14 cellular contexts compared by ENCODE assay signal in genomic region chr13:111201304-111201940, GRCh38.
DNase-seq lines count a peak whose midpoint lies in the region; ATAC-seq and TF ChIP-seq lines count a peak whose summit lies in the region.
"Had no signal": no experiment of that assay in that cellular context is flagged by ENCODE, and none has a peak within 500 bp of the region (broad histone marks: within the 10 kb centered on the region; RNA-seq: fewer than 3 reads in every experiment).

No MANE protein-coding gene starts in this region.

- H4K20me1 ChIP-seq in IMR-90 (ENCODE audit: insufficient read depth, low read length) = peaks cover 42% of the 10 kb centered on the region

- H4K91ac ChIP-seq in IMR-90 (ENCODE audit: insufficient read depth, low read depth, low read length) = no peak overlapping the region

- no peak overlapping the region for H2BK5ac ChIP-seq in IMR-90 (ENCODE audit: low read depth, low read length, poor library complexity, severe bottlenecking)

- H3K4me1 ChIP-seq in IMR-90 (ENCODE audit: control insufficient read depth, insufficient read depth, low read length) = peaks cover 18% of the 10 kb centered on the region
- H3K4me1 ChIP-seq: colonic mucosa had no signal

- peak overlapping the region; percentile 7; the same call in 1 of the 2 replicates for H2AK5ac ChIP-seq in IMR-90 (ENCODE audit: low read depth, low read length)

- H2AK9ac ChIP-seq in IMR-90 (replicated peaks; ENCODE audit: low read depth, low read length, poor library complexity) = no peak overlapping the region

- no peak overlapping the region for H2BK20ac ChIP-seq in IMR-90 (ENCODE audit: low read depth, low read length)

- peak overlapping the region; percentile 50 to 75 for H3K4me3 Mint-ChIP-seq in activated T-cell treated with anti-CD3 and anti-CD28 coated beads, Interleukin-2, amount 50 U/mL, for 72 hours
- no peak overlapping the region for H3K4me3 Mint-ChIP-seq in dendritic cell treated with granulocyte-macrophage colony-stimulating factor and Interleukin-4, amounts not matched to agents 40 ng/mL and 50 ng/mL, for 4 days

- H3K14ac ChIP-seq in IMR-90 (replicated peaks; ENCODE audit: low read depth, low read length) = no peak overlapping the region

- no peak overlapping the region for H3K4me2 ChIP-seq in IMR-90 (ENCODE audit: low read depth, low read length)

- H3K27me3 Mint-ChIP-seq in activated T-cell treated with anti-CD3 and anti-CD28 coated beads, Interleukin-2, amount 50 U/mL, for 72 hours (ENCODE audit: low read depth) = no peaks in the 10 kb centered on the region
- no peaks in the 10 kb centered on the region for H3K27me3 Mint-ChIP-seq in dendritic cell treated with granulocyte-macrophage colony-stimulating factor and Interleukin-4, amounts not matched to agents 40 ng/mL and 50 ng/mL, for 4 days

- peaks cover 38 to 89% of the 10 kb centered on the region in 2 experiments for H3K79me1 ChIP-seq in IMR-90 (ENCODE audit: low read depth in 1 of 2, low read length in 2 of 2)

- H3K18ac ChIP-seq in IMR-90 (ENCODE audit: low read depth, low read length) = no peak overlapping the region

- no peak overlapping the region for H3K4me3 ChIP-seq in IMR-90 (ENCODE audit: insufficient read depth, low read depth, low read length)
- H3K4me3 ChIP-seq: colonic mucosa had no signal

- no peak overlapping the region for H2BK15ac ChIP-seq in IMR-90 (ENCODE audit: low read depth, low read length)

- H3K56ac ChIP-seq in IMR-90 (ENCODE audit: extremely low read depth, insufficient read depth, low read length) = no peak overlapping the region

- no peak overlapping the region for H2BK120ac ChIP-seq in IMR-90 (ENCODE audit: low read depth, low read length)

- no peak overlapping the region for H3K23ac ChIP-seq in IMR-90 (ENCODE audit: low read depth, low read length)

- H3K27me3 ChIP-seq in IMR-90 (ENCODE audit: control insufficient read depth, insufficient read depth, low read length) = no peaks in the 10 kb centered on the region
- H3K27me3 ChIP-seq: colonic mucosa had no signal

- DNase-seq in activated T-cell treated with anti-CD3 and anti-CD28 coated beads, Interleukin-2, amount 50 U/mL, for 72 hours = no peak
- DNase-seq in activated T-cell treated with anti-CD3 and anti-CD28 coated beads for 4 hours (no peak), IMR-90 (no peak), SKM-1 (lab: John Stamatoyannopoulos, UW; ENCODE audit: unreplicated experiment) (no peak), activated gamma-delta T cell treated with Interleukin-2 at 50 U/mL for 16 hours (no peak)
- DNase-seq in stimulated activated naive CD8-positive, alpha-beta T cell treated with anti-CD3 and anti-CD28 coated beads, Interleukin-15, Interleukin-2, amounts not matched to agents 100 U/mL and 50 U/mL, for 24 hours = peak; percentile 35
- DNase-seq: colonic mucosa; GOT3; KG1; stimulated activated CD4-positive, alpha-beta T cell treated with anti-CD3 and anti-CD28 coated beads, Interleukin-2, amount 100 ng/mL, for 48 hours had no signal

- dilution Hi-C loops in IMR-90 (cut with HindIII; ENCODE audit: low sequenced_read_pairs, unreplicated experiment) = no loop called here

- H3K4ac ChIP-seq in IMR-90 (ENCODE audit: low read depth, low read length) = no peak overlapping the region

- peak overlapping the region; percentile 67 for H3K27ac Mint-ChIP-seq in activated T-cell treated with anti-CD3 and anti-CD28 coated beads, Interleukin-2, amount 50 U/mL, for 72 hours
- peak overlapping the region; percentile 16 for H3K27ac Mint-ChIP-seq in dendritic cell treated with granulocyte-macrophage colony-stimulating factor and Interleukin-4, amounts not matched to agents 40 ng/mL and 50 ng/mL, for 4 days

- no peak overlapping the region for H3K27ac ChIP-seq in IMR-90 (ENCODE audit: insufficient read depth, low read length)
- H3K27ac ChIP-seq: colonic mucosa, VCaP had no signal

- CTCF ChIA-PET in IMR-90 (lab: Yijun Ruan, JAX) = interaction anchor here (1.3 kb wide), 1 partner anchor 9 kb away, joined by 4 read pairs; no protein-coding TSS in a partner anchor

- ATAC-seq in activated T-cell treated with anti-CD3 and anti-CD28 coated beads, Interleukin-2, amount 50 U/mL, for 72 hours (replicated peaks in 1 of 2) = peak; percentile 33 to 55
- ATAC-seq in IMR-90 (ENCODE audit: low read depth) (no peak), HG03571 (IDR thresholded peaks at IDR 0.05; ENCODE audit: unreplicated experiment) (no peak)
- ATAC-seq in stimulated activated naive CD8-positive, alpha-beta T cell treated with anti-CD3 and anti-CD28 coated beads, Interleukin-15, Interleukin-2, amounts not matched to agents 100 U/mL and 50 U/mL, for 24 hours = peak; percentile 75
- ATAC-seq: Panc1 had no signal

- H4K8ac ChIP-seq in IMR-90 (ENCODE audit: low read depth in 2 of 2, low read length in 2 of 2) = no peak overlapping the region

- peaks cover 10 to 20% of the 10 kb centered on the region in 2 donors for H3K36me3 Mint-ChIP-seq in activated T-cell treated with anti-CD3 and anti-CD28 coated beads, Interleukin-2, amount 50 U/mL, for 72 hours (ENCODE audit: insufficient read depth in 2 of 2)
- H3K36me3 Mint-ChIP-seq in dendritic cell treated with granulocyte-macrophage colony-stimulating factor and Interleukin-4, amounts not matched to agents 40 ng/mL and 50 ng/mL, for 4 days (ENCODE audit: low read depth) = peaks cover 52% of the 10 kb centered on the region

- intact Hi-C loops in IMR-90 (cut with micrococcal nuclease) = no loop called here
- intact Hi-C loops in dendritic cell treated with granulocyte-macrophage colony-stimulating factor and Interleukin-4, amounts not matched to agents 40 ng/mL and 50 ng/mL, for 4 days (cut with micrococcal nuclease) = loop anchor here (5.0 kb wide), 1 partner anchor 39 kb away; no protein-coding TSS in a partner anchor

- TF ChIP-seq CTCF in IMR-90 (conservative IDR thresholded peaks at IDR 0.05; ENCODE audit: low read depth, low read length) = no peak

- H3K9me3 ChIP-seq in IMR-90 (ENCODE audit: control insufficient read depth, insufficient read depth, low read length) = no peaks in the 10 kb centered on the region; the same call in 1 of the 2 replicates
- H3K9me3 ChIP-seq: colonic mucosa had no signal

- no peak for TF ChIP-seq RAD21 in IMR-90 (IDR thresholded peaks at IDR 0.05; ENCODE audit: low read length)

- no peak overlapping the region for H3K9ac ChIP-seq in IMR-90 (ENCODE audit: low read depth, low read length)

- in situ Hi-C loops in IMR-90 (cut with MboI; ENCODE audit: low sequenced_read_pairs) = no loop called here

- peaks cover 65% of the 10 kb centered on the region for H3K4me1 Mint-ChIP-seq in activated T-cell treated with anti-CD3 and anti-CD28 coated beads, Interleukin-2, amount 50 U/mL, for 72 hours (ENCODE audit: low read depth)
- peaks cover 50% of the 10 kb centered on the region for H3K4me1 Mint-ChIP-seq in dendritic cell treated with granulocyte-macrophage colony-stimulating factor and Interleukin-4, amounts not matched to agents 40 ng/mL and 50 ng/mL, for 4 days (ENCODE audit: low read depth)

- no peak for TF ChIP-seq POLR2A in IMR-90 (IDR thresholded peaks at IDR 0.05; ENCODE audit: low read depth, low read length)

- H4K5ac ChIP-seq in IMR-90 (ENCODE audit: low read depth, low read length) = no peak overlapping the region

- no peak overlapping the region for H2AFZ ChIP-seq in IMR-90 (replicated peaks; ENCODE audit: low read length, poor library complexity)

- H3K9me1 ChIP-seq in IMR-90 (ENCODE audit: insufficient read depth, low read length) = peaks cover 38% of the 10 kb centered on the region

- no CpG with 5 or more reads among the region's 8 CpGs for WGBS in IMR-90 (ENCODE audit: extremely low coverage in 2 of 2, insufficient read length in 1 of 2), 2 experiments

- BruUV-seq in IMR-90 (replicated peaks; lab: Mats Ljungman, UMichigan) = no TSS peak

- peaks cover 3% of the 10 kb centered on the region; the same call in 1 of the 2 replicates for H3K36me3 ChIP-seq in IMR-90 (ENCODE audit: control insufficient read depth, insufficient read depth, low read length)
- H3K36me3 ChIP-seq: colonic mucosa had no signal

- H3K9me3 Mint-ChIP-seq in activated T-cell treated with anti-CD3 and anti-CD28 coated beads, Interleukin-2, amount 50 U/mL, for 72 hours = peaks cover 0 to 2% of the 10 kb centered on the region in 2 donors
- peaks cover 17% of the 10 kb centered on the region for H3K9me3 Mint-ChIP-seq in dendritic cell treated with granulocyte-macrophage colony-stimulating factor and Interleukin-4, amounts not matched to agents 40 ng/mL and 50 ng/mL, for 4 days

- POLR2A ChIA-PET in IMR-90 (lab: Charles Lee; ENCODE audit: unreplicated experiment) = no interaction called here

TF ChIP-seq in IMR-90, 13 proteins besides CTCF, POLR2A, EP300 and RAD21:
- TF ChIP-seq CEBPB (IDR thresholded peaks at IDR 0.05; ENCODE audit: low read depth, low read length) (no peak), BHLHE40 (IDR thresholded peaks at IDR 0.05; ENCODE audit: low read depth, low read length) (no peak), SMC3 (IDR thresholded peaks at IDR 0.05; ENCODE audit: low read depth, low read length) (no peak), RCOR1 (IDR thresholded peaks at IDR 0.05; ENCODE audit: insufficient replicate concordance, low read length) (no peak), RFX5 (IDR thresholded peaks at IDR 0.05; ENCODE audit: low read depth, low read length) (no peak), MXI1 (IDR thresholded peaks at IDR 0.05; ENCODE audit: borderline replicate concordance, low read depth, low read length) (no peak), NFE2L2 (IDR thresholded peaks at IDR 0.05; ENCODE audit: low read depth, low read length) (no peak)
- TF ChIP-seq, protein P1, sequence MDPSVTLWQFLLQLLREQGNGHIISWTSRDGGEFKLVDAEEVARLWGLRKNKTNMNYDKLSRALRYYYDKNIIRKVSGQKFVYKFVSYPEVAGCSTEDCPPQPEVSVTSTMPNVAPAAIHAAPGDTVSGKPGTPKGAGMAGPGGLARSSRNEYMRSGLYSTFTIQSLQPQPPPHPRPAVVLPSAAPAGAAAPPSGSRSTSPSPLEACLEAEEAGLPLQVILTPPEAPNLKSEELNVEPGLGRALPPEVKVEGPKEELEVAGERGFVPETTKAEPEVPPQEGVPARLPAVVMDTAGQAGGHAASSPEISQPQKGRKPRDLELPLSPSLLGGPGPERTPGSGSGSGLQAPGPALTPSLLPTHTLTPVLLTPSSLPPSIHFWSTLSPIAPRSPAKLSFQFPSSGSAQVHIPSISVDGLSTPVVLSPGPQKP (IDR thresholded peaks at IDR 0.05; ENCODE audit: borderline replicate concordance, low read depth, low read length) = no peak
- TF ChIP-seq, protein P2, sequence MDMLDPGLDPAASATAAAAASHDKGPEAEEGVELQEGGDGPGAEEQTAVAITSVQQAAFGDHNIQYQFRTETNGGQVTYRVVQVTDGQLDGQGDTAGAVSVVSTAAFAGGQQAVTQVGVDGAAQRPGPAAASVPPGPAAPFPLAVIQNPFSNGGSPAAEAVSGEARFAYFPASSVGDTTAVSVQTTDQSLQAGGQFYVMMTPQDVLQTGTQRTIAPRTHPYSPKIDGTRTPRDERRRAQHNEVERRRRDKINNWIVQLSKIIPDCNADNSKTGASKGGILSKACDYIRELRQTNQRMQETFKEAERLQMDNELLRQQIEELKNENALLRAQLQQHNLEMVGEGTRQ (IDR thresholded peaks at IDR 0.05; ENCODE audit: low read depth, low read length) = no peak
TF ChIP-seq in IMR-90: peak in this region for 0.

Comparison
In these comparisons a context has a peak if more than half of its experiments do, and no peak if none do; other contexts are left out.
1. ATAC-seq: peak in activated T-cell treated with anti-CD3 and anti-CD28 coated beads, Interleukin-2, amount 50 U/mL, for 72 hours (2 of 2) and stimulated activated naive CD8-positive, alpha-beta T cell treated with anti-CD3 and anti-CD28 coated beads, Interleukin-15, Interleukin-2, amounts not matched to agents 100 U/mL and 50 U/mL, for 24 hours (single experiment); none in IMR-90 (single experiment) and HG03571 (single experiment).